In genomic region chr1:27561126-27561899, GRCh38 we compare ENCODE assay signal across 8 cellular contexts. TPM values are rescaled to one million over a fixed set of nuclear protein-coding genes. Genes with fewer than 3 reads are reported as not detected.
DNase-seq lines count a peak whose midpoint lies in the region; ATAC-seq and TF ChIP-seq lines count a peak whose summit lies in the region.

No MANE protein-coding gene starts in this region.

- H4K12ac ChIP-seq in trophoblast cell (ENCODE audit: low read depth, low read length) = no peak overlapping the region

- peaks cover 33% of the 10 kb centered on the region for H3K79me2 ChIP-seq in trophoblast cell (ENCODE audit: control insufficient read depth, insufficient read depth, low read length, poor library complexity)

- H3K4me1 ChIP-seq in BLaER1 = peaks cover 99% of the 10 kb centered on the region
- H3K4me1 ChIP-seq in adipocyte (ENCODE audit: control insufficient read depth, insufficient read depth, low read length) = peaks cover 72% of the 10 kb centered on the region
- peaks cover 99% of the 10 kb centered on the region for H3K4me1 ChIP-seq in left ventricle myocardium inferior
- peaks cover 78 to 88% of the 10 kb centered on the region in 2 experiments for H3K4me1 ChIP-seq in trophoblast cell (ENCODE audit: control insufficient read depth in 1 of 2, insufficient read depth in 2 of 2, low read length in 2 of 2)

- no peak overlapping the region for H4K8ac ChIP-seq in trophoblast cell (ENCODE audit: low read depth, low read length)

- H4K91ac ChIP-seq in trophoblast cell (ENCODE audit: low read depth, low read length) = peak overlapping the region; percentile 59

- H3K23ac ChIP-seq in trophoblast cell (ENCODE audit: low read length) = no peak overlapping the region

- peak overlapping the region; percentile 3 for H2AK5ac ChIP-seq in trophoblast cell (ENCODE audit: low read length)

- H3K9ac ChIP-seq in BLaER1 (peak overlapping the region; percentile 53), adipocyte (ENCODE audit: low read length) (peak overlapping the region; percentile 70), trophoblast cell (ENCODE audit: low read length) (no peak overlapping the region)

- H2AFZ ChIP-seq in trophoblast cell (ENCODE audit: insufficient read depth, low read length, poor library complexity) = no peak overlapping the region

- ATAC-seq in HG03175 (IDR thresholded peaks at IDR 0.05; ENCODE audit: unreplicated experiment) (no peak), HG03571 (IDR thresholded peaks at IDR 0.05; ENCODE audit: unreplicated experiment) (no peak), GM21786 (IDR thresholded peaks at IDR 0.05; ENCODE audit: unreplicated experiment) (no peak)

- peaks cover 96% of the 10 kb centered on the region for H4K20me1 ChIP-seq in BLaER1

- H3K4me2 ChIP-seq in BLaER1 (peak overlapping the region; percentile 92), trophoblast cell (ENCODE audit: low read length) (no peak overlapping the region)

- H3K4ac ChIP-seq in trophoblast cell (ENCODE audit: low read depth, low read length) = peak overlapping the region; percentile 35

- H3K27me3 ChIP-seq in BLaER1 (no peaks in the 10 kb centered on the region), adipocyte (replicated peaks; ENCODE audit: control insufficient read depth, insufficient read depth, low read length) (no peaks in the 10 kb centered on the region), left ventricle myocardium inferior (ENCODE audit: low read depth) (no peaks in the 10 kb centered on the region), trophoblast cell (ENCODE audit: insufficient read depth, low read length) (no peaks in the 10 kb centered on the region)

- H3K9me3 ChIP-seq in BLaER1 (no peaks in the 10 kb centered on the region), adipocyte (ENCODE audit: control insufficient read depth, low read length) (no peaks in the 10 kb centered on the region), left ventricle myocardium inferior (replicated peaks) (no peaks in the 10 kb centered on the region), trophoblast cell (ENCODE audit: insufficient read depth, low read depth, low read length) (no peaks in the 10 kb centered on the region)

- H3K4me3 ChIP-seq in BLaER1 = no peak overlapping the region
- H3K4me3 ChIP-seq in adipocyte (ENCODE audit: low read length) = peak overlapping the region; percentile 0
- peak overlapping the region; percentile 22 for H3K4me3 ChIP-seq in left ventricle myocardium inferior
- no peak overlapping the region for H3K4me3 ChIP-seq in trophoblast cell (ENCODE audit: low read depth, low read length)

- H3K27ac ChIP-seq in BLaER1 (peak overlapping the region; percentile 73), left ventricle myocardium inferior (replicated peaks) (peak overlapping the region; percentile 97), trophoblast cell (ENCODE audit: low read depth, low read length) (peak overlapping the region; percentile 13)

- H3K79me1 ChIP-seq in trophoblast cell (ENCODE audit: low read length) = peaks cover 53% of the 10 kb centered on the region

- TF ChIP-seq CTCF in left ventricle myocardium inferior (IDR thresholded peaks at IDR 0.05; ENCODE audit: borderline replicate concordance) = no peak

- H3K36me3 ChIP-seq in BLaER1 = peaks cover 19% of the 10 kb centered on the region
- H3K36me3 ChIP-seq in adipocyte (ENCODE audit: control insufficient read depth, insufficient read depth, low read length, severe bottlenecking) = peaks cover 11% of the 10 kb centered on the region
- peaks cover 9% of the 10 kb centered on the region for H3K36me3 ChIP-seq in left ventricle myocardium inferior
- H3K36me3 ChIP-seq in trophoblast cell (ENCODE audit: control insufficient read depth in 1 of 2, insufficient read depth in 2 of 2, low read length in 2 of 2) = peaks cover 10 to 28% of the 10 kb centered on the region in 2 experiments

- peak overlapping the region; percentile 15 for H3K14ac ChIP-seq in trophoblast cell (ENCODE audit: low read length)

- peak; percentile 74 for DNase-seq in adipocyte (ENCODE audit: low read depth)
- DNase-seq in left ventricle myocardium inferior = peak; percentile 24
- DNase-seq in trophoblast cell = no peak
- DNase-seq in inferior parietal cortex (ENCODE audit: extremely low spot score) = no peak

- H2BK5ac ChIP-seq in trophoblast cell (ENCODE audit: low read depth, low read length, poor library complexity) = peak overlapping the region; percentile 18

- H2BK120ac ChIP-seq in trophoblast cell (ENCODE audit: insufficient read depth, low read length, poor library complexity) = peak overlapping the region; percentile 1

- intact Hi-C loops in left ventricle myocardium inferior (cut with micrococcal nuclease) = no loop called here

- H3K18ac ChIP-seq in trophoblast cell (ENCODE audit: low read length) = peak overlapping the region; percentile 42

- H2BK12ac ChIP-seq in trophoblast cell (ENCODE audit: low read length) = no peak overlapping the region

- no CpG with 5 or more reads among the region's 9 CpGs for WGBS in trophoblast cell (ENCODE audit: extremely low coverage, insufficient coverage, insufficient read length)

RNA-seq across cellular contexts. Expression of gene AHDC1, which starts 42.6 kb away (rescaled TPM):
- 40.1 TPM for total RNA-seq in left ventricle myocardium inferior
- polyA plus RNA-seq in trophoblast cell (2013) = 37.4 and 37.5 TPM in 2 replicates

Comparison
In these comparisons a context has a peak if more than half of its experiments do, and no peak if none do; other contexts are left out.
1. H3K27ac ChIP-seq: peak in every context shown above with its lines; median percentile 97 in left ventricle myocardium inferior; 73 in BLaER1; 13 in trophoblast cell.
2. H3K4me3 ChIP-seq: peak in adipocyte (single experiment) and left ventricle myocardium inferior (single experiment); none in BLaER1 (single experiment) and trophoblast cell (single experiment).
3. DNase-seq: peak in adipocyte (single experiment) and left ventricle myocardium inferior (single experiment); none in trophoblast cell (0 of 2) and inferior parietal cortex (single experiment).